In genomic region chr1:39017266-39017665, GRCh38 we compare ENCODE assay signal across 25 cellular contexts.
"Had no signal": no experiment of that assay in that cellular context is flagged by ENCODE, and none has a peak within 500 bp of the region (broad histone marks: within the 10 kb centered on the region; RNA-seq: fewer than 3 reads in every experiment).

No MANE protein-coding gene starts in this region.

- H3K27ac Mint-ChIP-seq: activated naive CD4-positive, alpha-beta T cell treated with anti-CD3 and anti-CD28 coated beads, Interleukin-2, amount 50 U/mL, for 72 hours; activated T-cell treated with anti-CD3 and anti-CD28 coated beads, Interleukin-2, amount 50 U/mL, for 72 hours; natural killer cell treated with Interleukin-12 subunit alpha and Interleukin-12 subunit beta and Interleukin-15 and Interleukin-18, amount 100 ng/mL, for 72 hours had no signal

- H3K36me3 Mint-ChIP-seq: natural killer cell treated with Interleukin-12 subunit alpha and Interleukin-12 subunit beta and Interleukin-15 and Interleukin-18, amount 100 ng/mL, for 72 hours had no signal

- H3K4me3 ChIP-seq: colonic mucosa, gastrocnemius medialis, left ventricle myocardium inferior, mucosa of descending colon, skin epidermis, testis, uterus had no signal

- DNase-seq: activated CD4-positive, alpha-beta T cell treated with anti-CD3 and anti-CD28 coated beads for 4 hours; activated CD4-positive, alpha-beta T cell treated with anti-CD3 and anti-CD28 coated beads, Interleukin-2, amount 50 U/mL, for 4 hours; activated naive CD4-positive, alpha-beta T cell; activated T-cell treated with anti-CD3 and anti-CD28 coated beads for 4 hours; activated T-cell treated with anti-CD3 and anti-CD28 coated beads, Interleukin-2, amount 50 U/mL, for 72 hours; cerebellar nuclear complex; colonic mucosa; effector memory CD4-positive, alpha-beta T cell; erythroblast; gastrocnemius medialis; left ventricle myocardium inferior; mucosa of descending colon; posterior cingulate gyrus; stimulated activated CD4-positive, alpha-beta T cell treated with anti-CD3 and anti-CD28 coated beads, Interleukin-12 subunit alpha, Interleukin-12 subunit beta, amount 100 ng/mL, for 4 hours; stimulated activated CD4-positive, alpha-beta T cell treated with anti-CD3 and anti-CD28 coated beads, Interleukin-4, amount 100 ng/mL, for 1 hour; stimulated activated naive CD8-positive, alpha-beta T cell treated with anti-CD3 and anti-CD28 coated beads, Interleukin-15, Interleukin-2, amounts not matched to agents 100 U/mL and 50 U/mL, for 24 hours; T-helper 1 cell; testis; trophoblast cell; uterus had no signal

- H3K4me3 Mint-ChIP-seq: activated T-cell treated with anti-CD3 and anti-CD28 coated beads, Interleukin-2, amount 50 U/mL, for 72 hours; natural killer cell treated with Interleukin-12 subunit alpha and Interleukin-12 subunit beta and Interleukin-15 and Interleukin-18, amount 100 ng/mL, for 72 hours had no signal

- H3K27me3 ChIP-seq: colonic mucosa, gastrocnemius medialis, testis, uterus had no signal

- FAIRE-seq: bronchial epithelial cell, islet of Langerhans had no signal

- H3K27ac ChIP-seq: colonic mucosa, gastrocnemius medialis, left ventricle myocardium inferior, skin epidermis, testis, uterus had no signal

- H3K4me1 ChIP-seq: colonic mucosa, gastrocnemius medialis, left ventricle myocardium inferior, testis, uterus had no signal

- H3K9me3 ChIP-seq: colonic mucosa, gastrocnemius medialis, left ventricle myocardium inferior, mucosa of descending colon, testis, uterus had no signal

- H3K36me3 ChIP-seq: colonic mucosa, left ventricle myocardium inferior, uterus had no signal

- H3K9me3 Mint-ChIP-seq: activated naive CD4-positive, alpha-beta T cell treated with anti-CD3 and anti-CD28 coated beads, Interleukin-2, amount 50 U/mL, for 72 hours; activated T-cell treated with anti-CD3 and anti-CD28 coated beads, Interleukin-2, amount 50 U/mL, for 72 hours; natural killer cell treated with Interleukin-12 subunit alpha and Interleukin-12 subunit beta and Interleukin-15 and Interleukin-18, amount 100 ng/mL, for 72 hours had no signal
